Comparison of ENCODE assay signal across 1 cellular context in genomic region chr1:74522143-74522542, GRCh38.
TF ChIP-seq lines count a peak whose summit lies in the region.

No MANE protein-coding gene starts in this region.

TF ChIP-seq in GM23338, 12 proteins besides CTCF, POLR2A, EP300 and RAD21 (continued from another document):
- TF ChIP-seq, protein P1, sequence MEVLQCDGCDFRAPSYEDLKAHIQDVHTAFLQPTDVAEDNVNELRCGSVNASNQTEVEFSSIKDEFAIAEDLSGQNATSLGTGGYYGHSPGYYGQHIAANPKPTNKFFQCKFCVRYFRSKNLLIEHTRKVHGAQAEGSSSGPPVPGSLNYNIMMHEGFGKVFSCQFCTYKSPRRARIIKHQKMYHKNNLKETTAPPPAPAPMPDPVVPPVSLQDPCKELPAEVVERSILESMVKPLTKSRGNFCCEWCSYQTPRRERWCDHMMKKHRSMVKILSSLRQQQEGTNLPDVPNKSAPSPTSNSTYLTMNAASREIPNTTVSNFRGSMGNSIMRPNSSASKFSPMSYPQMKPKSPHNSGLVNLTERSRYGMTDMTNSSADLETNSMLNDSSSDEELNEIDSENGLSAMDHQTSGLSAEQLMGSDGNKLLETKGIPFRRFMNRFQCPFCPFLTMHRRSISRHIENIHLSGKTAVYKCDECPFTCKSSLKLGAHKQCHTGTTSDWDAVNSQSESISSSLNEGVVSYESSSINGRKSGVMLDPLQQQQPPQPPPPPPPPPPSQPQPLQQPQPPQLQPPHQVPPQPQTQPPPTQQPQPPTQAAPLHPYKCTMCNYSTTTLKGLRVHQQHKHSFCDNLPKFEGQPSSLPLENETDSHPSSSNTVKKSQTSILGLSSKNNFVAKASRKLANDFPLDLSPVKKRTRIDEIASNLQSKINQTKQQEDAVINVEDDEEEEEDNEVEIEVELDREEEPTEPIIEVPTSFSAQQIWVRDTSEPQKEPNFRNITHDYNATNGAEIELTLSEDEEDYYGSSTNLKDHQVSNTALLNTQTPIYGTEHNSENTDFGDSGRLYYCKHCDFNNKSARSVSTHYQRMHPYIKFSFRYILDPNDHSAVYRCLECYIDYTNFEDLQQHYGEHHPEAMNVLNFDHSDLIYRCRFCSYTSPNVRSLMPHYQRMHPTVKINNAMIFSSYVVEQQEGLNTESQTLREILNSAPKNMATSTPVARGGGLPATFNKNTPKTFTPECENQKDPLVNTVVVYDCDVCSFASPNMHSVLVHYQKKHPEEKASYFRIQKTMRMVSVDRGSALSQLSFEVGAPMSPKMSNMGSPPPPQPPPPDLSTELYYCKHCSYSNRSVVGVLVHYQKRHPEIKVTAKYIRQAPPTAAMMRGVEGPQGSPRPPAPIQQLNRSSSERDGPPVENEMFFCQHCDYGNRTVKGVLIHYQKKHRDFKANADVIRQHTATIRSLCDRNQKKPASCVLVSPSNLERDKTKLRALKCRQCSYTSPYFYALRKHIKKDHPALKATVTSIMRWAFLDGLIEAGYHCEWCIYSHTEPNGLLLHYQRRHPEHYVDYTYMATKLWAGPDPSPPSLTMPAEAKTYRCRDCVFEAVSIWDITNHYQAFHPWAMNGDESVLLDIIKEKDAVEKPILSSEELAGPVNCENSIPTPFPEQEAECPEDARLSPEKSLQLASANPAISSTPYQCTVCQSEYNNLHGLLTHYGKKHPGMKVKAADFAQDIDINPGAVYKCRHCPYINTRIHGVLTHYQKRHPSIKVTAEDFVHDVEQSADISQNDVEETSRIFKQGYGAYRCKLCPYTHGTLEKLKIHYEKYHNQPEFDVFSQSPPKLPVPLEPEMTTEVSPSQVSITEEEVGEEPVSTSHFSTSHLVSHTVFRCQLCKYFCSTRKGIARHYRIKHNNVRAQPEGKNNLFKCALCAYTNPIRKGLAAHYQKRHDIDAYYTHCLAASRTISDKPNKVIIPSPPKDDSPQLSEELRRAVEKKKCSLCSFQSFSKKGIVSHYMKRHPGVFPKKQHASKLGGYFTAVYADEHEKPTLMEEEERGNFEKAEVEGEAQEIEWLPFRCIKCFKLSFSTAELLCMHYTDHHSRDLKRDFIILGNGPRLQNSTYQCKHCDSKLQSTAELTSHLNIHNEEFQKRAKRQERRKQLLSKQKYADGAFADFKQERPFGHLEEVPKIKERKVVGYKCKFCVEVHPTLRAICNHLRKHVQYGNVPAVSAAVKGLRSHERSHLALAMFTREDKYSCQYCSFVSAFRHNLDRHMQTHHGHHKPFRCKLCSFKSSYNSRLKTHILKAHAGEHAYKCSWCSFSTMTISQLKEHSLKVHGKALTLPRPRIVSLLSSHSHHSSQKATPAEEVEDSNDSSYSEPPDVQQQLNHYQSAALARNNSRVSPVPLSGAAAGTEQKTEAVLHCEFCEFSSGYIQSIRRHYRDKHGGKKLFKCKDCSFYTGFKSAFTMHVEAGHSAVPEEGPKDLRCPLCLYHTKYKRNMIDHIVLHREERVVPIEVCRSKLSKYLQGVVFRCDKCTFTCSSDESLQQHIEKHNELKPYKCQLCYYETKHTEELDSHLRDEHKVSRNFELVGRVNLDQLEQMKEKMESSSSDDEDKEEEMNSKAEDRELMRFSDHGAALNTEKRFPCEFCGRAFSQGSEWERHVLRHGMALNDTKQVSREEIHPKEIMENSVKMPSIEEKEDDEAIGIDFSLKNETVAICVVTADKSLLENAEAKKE (CRISPR knock-in tag; IDR thresholded peaks at IDR 0.05): peak; percentile 74; the same call in 1 of the 2 replicates
- TF ChIP-seq JUNB (IDR thresholded peaks at IDR 0.05; ENCODE audit: unreplicated experiment) (no peak), REST (IDR thresholded peaks at IDR 0.05; ENCODE audit: unreplicated experiment) (no peak)
